20 cellular contexts compared by ENCODE assay signal in the genomic region with DNA sequence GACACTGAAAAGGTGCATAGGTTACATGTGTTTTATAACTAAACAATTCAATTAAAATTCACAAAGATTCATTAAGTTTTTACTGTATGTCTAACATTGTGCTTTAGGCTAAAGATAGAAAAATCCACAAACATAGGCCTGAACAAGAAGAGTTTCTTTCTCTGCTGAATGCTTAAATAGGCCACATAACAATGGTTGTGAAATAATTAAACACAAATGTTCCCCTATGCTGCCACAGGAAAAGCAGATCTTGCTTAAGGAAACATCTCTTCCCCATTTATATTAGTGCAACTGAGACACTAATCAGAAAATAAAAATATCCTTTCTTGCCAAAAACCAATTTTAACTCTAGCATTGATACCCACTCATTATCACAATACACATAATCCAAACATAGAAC.
"Had no signal": no experiment of that assay in that cellular context is flagged by ENCODE, and none has a peak within 500 bp of the region (broad histone marks: within the 10 kb centered on the region; RNA-seq: fewer than 3 reads in every experiment).

No MANE protein-coding gene starts in this region.

- H3K4me1 ChIP-seq: stomach, transverse colon had no signal

- H3K27me3 ChIP-seq: heart left ventricle, neutrophil, stomach, transverse colon had no signal

- H3K9me3 ChIP-seq: heart left ventricle, neutrophil, stomach, thoracic aorta, transverse colon had no signal

- H3K36me3 ChIP-seq: heart left ventricle, neutrophil, stomach, thoracic aorta, transverse colon had no signal

- FAIRE-seq: endometrium, frontal cortex had no signal

- ATAC-seq: esophagus mucosa; heart left ventricle; naive thymus-derived CD4-positive, alpha-beta T cell; sciatic nerve had no signal

- H3K4me3 ChIP-seq: heart left ventricle, stomach, thoracic aorta, transverse colon had no signal

- H3K27ac ChIP-seq: heart left ventricle, neutrophil, stomach, thoracic aorta, transverse colon had no signal

- DNase-seq: effector memory CD4-positive, alpha-beta T cell; heart left ventricle; hippocampal formation; kidney glomerular epithelial cell; mammary epithelial cell; naive thymus-derived CD4-positive, alpha-beta T cell; nephron progenitor cell; posterior cingulate gyrus; stimulated activated CD4-positive, alpha-beta T cell treated with anti-CD3 and anti-CD28 coated beads, Interleukin-2, amount 100 ng/mL, for 24 hours; stimulated activated CD4-positive, alpha-beta T cell treated with anti-CD3 and anti-CD28 coated beads, Interleukin-4, amount 100 ng/mL, for 4 hours; stimulated activated naive CD4-positive, alpha-beta T cell; stomach; substantia nigra; transverse colon had no signal
